In the genomic region with DNA sequence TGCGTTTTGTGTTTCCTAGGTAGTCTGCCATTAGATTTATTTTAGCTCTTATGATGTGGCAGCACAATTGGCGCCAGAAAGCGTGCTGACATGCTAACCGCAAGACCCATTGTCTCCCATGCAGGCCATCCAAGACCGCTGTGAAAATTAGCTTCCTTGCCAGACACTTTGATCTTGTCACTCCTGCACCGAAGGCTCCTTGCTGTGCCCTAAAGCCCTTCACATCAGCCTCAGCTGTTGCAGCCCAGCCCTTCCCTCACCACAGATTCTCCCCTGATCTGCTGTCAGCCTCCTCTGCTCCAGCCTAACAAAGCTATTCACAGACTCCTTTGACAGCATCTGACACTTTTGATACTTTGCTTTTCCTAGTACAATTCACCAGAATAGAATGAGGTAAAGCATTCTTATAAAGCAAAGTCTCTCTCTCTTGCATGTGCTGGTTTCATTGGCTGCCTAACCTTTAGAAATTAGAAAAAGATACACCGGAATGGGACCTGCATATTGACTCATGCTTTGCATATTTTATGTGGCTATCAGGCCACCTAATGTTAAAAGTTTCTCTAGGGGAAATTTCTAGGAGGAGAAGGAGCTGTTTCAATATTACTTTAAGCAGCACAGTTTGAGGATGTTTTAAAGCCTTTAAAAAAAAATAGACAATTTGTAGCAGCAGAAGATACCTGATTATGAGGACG, we compare ENCODE assay signal across 1 cellular context.
TF ChIP-seq lines count a peak whose summit lies in the region.

No MANE protein-coding gene starts in this region.

TF ChIP-seq in GM23338, 12 proteins besides CTCF, POLR2A, EP300 and RAD21 (continued from another document):
- TF ChIP-seq ZNF462 (CRISPR knock-in tag; IDR thresholded peaks at IDR 0.05), result no peak
- TF ChIP-seq NANOG (IDR thresholded peaks at IDR 0.05; ENCODE audit: borderline replicate concordance), result no peak
- no peak for TF ChIP-seq ZNF331 (CRISPR knock-in tag; IDR thresholded peaks at IDR 0.05; ENCODE audit: low read depth)
- no peak for TF ChIP-seq CREB1 (CRISPR knock-in tag; IDR thresholded peaks at IDR 0.05; ENCODE audit: low read depth)
- TF ChIP-seq POLR2AphosphoS5 (IDR thresholded peaks at IDR 0.05; ENCODE audit: low read depth), result no peak
TF ChIP-seq in GM23338: peak in this region for 0.
